21 cellular contexts compared by ENCODE assay signal in genomic region chr12:106031736-106032135, GRCh38.
"Had no signal": no experiment of that assay in that cellular context is flagged by ENCODE, and none has a peak within 500 bp of the region (broad histone marks: within the 10 kb centered on the region; RNA-seq: fewer than 3 reads in every experiment).

No MANE protein-coding gene starts in this region.

- H3K9me3 ChIP-seq: body of pancreas, gastroesophageal sphincter, heart right ventricle, ovary, sigmoid colon, tibial artery had no signal

- H3K27me3 ChIP-seq: body of pancreas, gastroesophageal sphincter, heart right ventricle, ovary, sigmoid colon, tibial artery had no signal

- ATAC-seq: activated CD4-positive, CD25-positive, alpha-beta regulatory T cell treated with anti-CD3 and anti-CD28 coated beads, Interleukin-2, amount 50 U/mL, for 24 hours; activated CD8-positive, alpha-beta T cell treated with anti-CD3 and anti-CD28 coated beads, Interleukin-2, amount 10 ng/mL, durations not matched to agents 7 days and 5 days; body of pancreas; gastroesophageal sphincter; naive thymus-derived CD8-positive, alpha-beta T cell had no signal

- H3K4me1 ChIP-seq: body of pancreas, gastroesophageal sphincter had no signal

- H3K36me3 ChIP-seq: gastroesophageal sphincter, heart right ventricle, ovary, sigmoid colon, tibial artery had no signal

- H3K4me3 ChIP-seq: body of pancreas, gastroesophageal sphincter, heart right ventricle, ovary, sigmoid colon, tibial artery had no signal

- DNase-seq: activated CD4-positive, alpha-beta T cell treated with anti-CD3 and anti-CD28 coated beads, Interleukin-2, amount 10 ng/mL, durations not matched to agents 7 days and 5 days; activated CD8-positive, alpha-beta T cell treated with anti-CD3 and anti-CD28 coated beads, Interleukin-2, amount 10 ng/mL, durations not matched to agents 7 days and 5 days; activated naive CD4-positive, alpha-beta T cell treated with Interleukin-2 at 50 U/mL for 16 hours; activated naive CD8-positive, alpha-beta T cell treated with anti-CD3 and anti-CD28 coated beads, Interleukin-2, amount 10 ng/mL, durations not matched to agents 7 days and 5 days; activated T-cell treated with anti-CD3 and anti-CD28 coated beads, Interleukin-2, amount 50 U/mL, for 24 hours; amygdala; body of pancreas; cortex of kidney; heart right ventricle; kidney glomerular epithelial cell; left ventricle myocardium superior; naive thymus-derived CD8-positive, alpha-beta T cell; ovary; sigmoid colon; stimulated activated CD4-positive, alpha-beta T cell treated with anti-CD3 and anti-CD28 coated beads, Interleukin-12 subunit alpha, Interleukin-12 subunit beta, amount 100 ng/mL, for 4 hours; stimulated activated CD4-positive, alpha-beta T cell treated with anti-CD3 and anti-CD28 coated beads, Interleukin-1b, Interleukin-23, amount 100 ng/mL, for 48 hours; stimulated activated naive CD4-positive, alpha-beta T cell treated with Interleukin-2 at 50 U/mL for 16 hours; substantia nigra; tibial artery had no signal

- H3K27ac ChIP-seq: body of pancreas, gastroesophageal sphincter, ovary, sigmoid colon, tibial artery had no signal
